1 cellular context compared by ENCODE assay signal in genomic region chr3:155409336-155409735, GRCh38.
TF ChIP-seq lines count a peak whose summit lies in the region.

No MANE protein-coding gene starts in this region.

TF ChIP-seq in K562, 482 proteins besides CTCF, POLR2A, EP300 and RAD21 (continued from another document):
- TF ChIP-seq, protein P1, sequence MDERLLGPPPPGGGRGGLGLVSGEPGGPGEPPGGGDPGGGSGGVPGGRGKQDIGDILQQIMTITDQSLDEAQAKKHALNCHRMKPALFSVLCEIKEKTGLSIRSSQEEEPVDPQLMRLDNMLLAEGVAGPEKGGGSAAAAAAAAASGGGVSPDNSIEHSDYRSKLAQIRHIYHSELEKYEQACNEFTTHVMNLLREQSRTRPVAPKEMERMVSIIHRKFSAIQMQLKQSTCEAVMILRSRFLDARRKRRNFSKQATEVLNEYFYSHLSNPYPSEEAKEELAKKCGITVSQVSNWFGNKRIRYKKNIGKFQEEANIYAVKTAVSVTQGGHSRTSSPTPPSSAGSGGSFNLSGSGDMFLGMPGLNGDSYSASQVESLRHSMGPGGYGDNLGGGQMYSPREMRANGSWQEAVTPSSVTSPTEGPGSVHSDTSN (CRISPR knock-in tag; IDR thresholded peaks at IDR 0.05; ENCODE audit: low read depth), result no peak
- TF ChIP-seq, protein P1 (tag; conservative IDR thresholded peaks at IDR 0.05; ENCODE audit: low read depth), result no peak
- no peak for TF ChIP-seq NRF1 (conservative IDR thresholded peaks at IDR 0.05 in 1 of 2, IDR thresholded peaks at IDR 0.05 in 1 of 2)
- TF ChIP-seq, protein P2, sequence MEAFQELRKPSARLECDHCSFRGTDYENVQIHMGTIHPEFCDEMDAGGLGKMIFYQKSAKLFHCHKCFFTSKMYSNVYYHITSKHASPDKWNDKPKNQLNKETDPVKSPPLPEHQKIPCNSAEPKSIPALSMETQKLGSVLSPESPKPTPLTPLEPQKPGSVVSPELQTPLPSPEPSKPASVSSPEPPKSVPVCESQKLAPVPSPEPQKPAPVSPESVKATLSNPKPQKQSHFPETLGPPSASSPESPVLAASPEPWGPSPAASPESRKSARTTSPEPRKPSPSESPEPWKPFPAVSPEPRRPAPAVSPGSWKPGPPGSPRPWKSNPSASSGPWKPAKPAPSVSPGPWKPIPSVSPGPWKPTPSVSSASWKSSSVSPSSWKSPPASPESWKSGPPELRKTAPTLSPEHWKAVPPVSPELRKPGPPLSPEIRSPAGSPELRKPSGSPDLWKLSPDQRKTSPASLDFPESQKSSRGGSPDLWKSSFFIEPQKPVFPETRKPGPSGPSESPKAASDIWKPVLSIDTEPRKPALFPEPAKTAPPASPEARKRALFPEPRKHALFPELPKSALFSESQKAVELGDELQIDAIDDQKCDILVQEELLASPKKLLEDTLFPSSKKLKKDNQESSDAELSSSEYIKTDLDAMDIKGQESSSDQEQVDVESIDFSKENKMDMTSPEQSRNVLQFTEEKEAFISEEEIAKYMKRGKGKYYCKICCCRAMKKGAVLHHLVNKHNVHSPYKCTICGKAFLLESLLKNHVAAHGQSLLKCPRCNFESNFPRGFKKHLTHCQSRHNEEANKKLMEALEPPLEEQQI (IDR thresholded peaks at IDR 0.05), result no peak
- TF ChIP-seq, protein P3, sequence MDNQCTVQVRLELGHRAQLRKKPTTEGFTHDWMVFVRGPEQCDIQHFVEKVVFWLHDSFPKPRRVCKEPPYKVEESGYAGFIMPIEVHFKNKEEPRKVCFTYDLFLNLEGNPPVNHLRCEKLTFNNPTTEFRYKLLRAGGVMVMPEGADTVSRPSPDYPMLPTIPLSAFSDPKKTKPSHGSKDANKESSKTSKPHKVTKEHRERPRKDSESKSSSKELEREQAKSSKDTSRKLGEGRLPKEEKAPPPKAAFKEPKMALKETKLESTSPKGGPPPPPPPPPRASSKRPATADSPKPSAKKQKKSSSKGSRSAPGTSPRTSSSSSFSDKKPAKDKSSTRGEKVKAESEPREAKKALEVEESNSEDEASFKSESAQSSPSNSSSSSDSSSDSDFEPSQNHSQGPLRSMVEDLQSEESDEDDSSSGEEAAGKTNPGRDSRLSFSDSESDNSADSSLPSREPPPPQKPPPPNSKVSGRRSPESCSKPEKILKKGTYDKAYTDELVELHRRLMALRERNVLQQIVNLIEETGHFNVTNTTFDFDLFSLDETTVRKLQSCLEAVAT (IDR thresholded peaks at IDR 0.05), result no peak
- no peak for TF ChIP-seq MAZ (CRISPR knock-in tag; conservative IDR thresholded peaks at IDR 0.05 in 1 of 2, IDR thresholded peaks at IDR 0.05 in 1 of 2)
- no peak for TF ChIP-seq EZH2 (IDR thresholded peaks at IDR 0.05; ENCODE audit: borderline replicate concordance, low read depth, low read length)
- TF ChIP-seq GATAD2A (IDR thresholded peaks at IDR 0.05), result no peak
- TF ChIP-seq ZNF639 (CRISPR knock-in tag; conservative IDR thresholded peaks at IDR 0.05 in 1 of 2, IDR thresholded peaks at IDR 0.05 in 1 of 2), result no peak
